8 cellular contexts compared by ENCODE assay signal in the genomic region with DNA sequence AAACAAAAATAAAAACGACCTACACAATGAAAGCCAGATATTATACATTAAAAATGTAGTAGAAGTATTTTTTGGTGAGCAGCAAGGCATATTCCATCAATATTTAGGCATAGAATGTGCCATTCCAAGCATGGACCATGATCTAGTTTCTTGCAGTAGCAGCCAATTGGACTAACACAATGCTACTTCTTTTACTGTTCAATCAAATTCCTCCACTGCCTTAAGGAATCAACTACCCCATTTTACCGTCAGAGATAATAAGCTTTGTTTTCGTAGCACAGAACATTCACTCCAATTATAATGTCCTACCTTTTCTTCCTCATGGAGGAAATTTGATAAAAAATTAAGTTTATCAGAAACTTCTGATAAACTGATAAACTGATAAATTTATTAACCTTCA. TPM values are rescaled to one million over a fixed set of nuclear protein-coding genes. Genes with fewer than 3 reads are reported as not detected.
DNase-seq lines count a peak whose midpoint lies in the region; TF ChIP-seq lines count a peak whose summit lies in the region.

No MANE protein-coding gene starts in this region.

- no peak for DNase-seq in activated CD4-positive, alpha-beta T cell treated with anti-CD3 and anti-CD28 coated beads, Interleukin-2, amount 10 ng/mL, durations not matched to agents 7 days and 5 days
- DNase-seq in activated CD4-positive, alpha-beta T cell treated with anti-CD3 and anti-CD28 coated beads for 4 hours: no peak
- DNase-seq in NCI-H446 (lab: John Stamatoyannopoulos, UW): no peak
- no peak for DNase-seq in NCI-H69 (lab: John Stamatoyannopoulos, UW)
- DNase-seq in NCI-H187 treated with DMSO at 0.1 percent for 48 hours (lab: John Stamatoyannopoulos, UW): no peak

- peak overlapping the region; percentile 22 to 95 for H3K9ac ChIP-seq in stomach smooth muscle (ENCODE audit: low read length in 2 of 2)

- H3K27ac ChIP-seq in stomach smooth muscle (ENCODE audit: low read length): no peak overlapping the region

- H3K4me1 Mint-ChIP-seq in activated CD4-positive, alpha-beta T cell treated with anti-CD3 and anti-CD28 coated beads, Interleukin-2, amount 10 ng/mL, durations not matched to agents 7 days and 5 days: peaks cover 40% of the 10 kb centered on the region

- CTCF ChIA-PET in activated CD4-positive, alpha-beta T cell treated with anti-CD3 and anti-CD28 coated beads, Interleukin-2, amount 10 ng/mL, durations not matched to agents 7 days and 5 days (lab: Charles Lee): interaction anchor here (1.6 kb wide), 1 partner anchor 12 kb away, joined by 10 read pairs; no protein-coding TSS in a partner anchor

- H3K9me3 ChIP-seq in stomach smooth muscle (ENCODE audit: control insufficient read depth in 2 of 2, low read length in 2 of 2): no peaks in the 10 kb centered on the region

- H3K27ac Mint-ChIP-seq in activated CD4-positive, alpha-beta T cell treated with anti-CD3 and anti-CD28 coated beads, Interleukin-2, amount 10 ng/mL, durations not matched to agents 7 days and 5 days: peak overlapping the region; percentile 96

- no peaks in the 10 kb centered on the region for H3K27me3 Mint-ChIP-seq in activated CD4-positive, alpha-beta T cell treated with anti-CD3 and anti-CD28 coated beads, Interleukin-2, amount 10 ng/mL, durations not matched to agents 7 days and 5 days

- TF ChIP-seq CTCF in WI38 (IDR thresholded peaks at IDR 0.05; ENCODE audit: low read depth, low read length): no peak

- H3K4me3 ChIP-seq in WI38 (ENCODE audit: low read depth, low read length): peak overlapping the region; percentile 77
- peak overlapping the region; percentile 65 for H3K4me3 ChIP-seq in iPS-11a (ENCODE audit: low read depth, low read length)
- peak overlapping the region; percentile 78 to 94 for H3K4me3 ChIP-seq in stomach smooth muscle (ENCODE audit: low read length in 2 of 2)

- no peaks in the 10 kb centered on the region for H3K36me3 ChIP-seq in stomach smooth muscle (ENCODE audit: control insufficient read depth in 2 of 2, insufficient read depth in 2 of 2, low read length in 2 of 2)

- H3K36me3 Mint-ChIP-seq in activated CD4-positive, alpha-beta T cell treated with anti-CD3 and anti-CD28 coated beads, Interleukin-2, amount 10 ng/mL, durations not matched to agents 7 days and 5 days (ENCODE audit: low read depth): peaks cover 26% of the 10 kb centered on the region

- H3K9me3 Mint-ChIP-seq in activated CD4-positive, alpha-beta T cell treated with anti-CD3 and anti-CD28 coated beads, Interleukin-2, amount 10 ng/mL, durations not matched to agents 7 days and 5 days: no peaks in the 10 kb centered on the region

- POLR2A ChIA-PET in activated CD4-positive, alpha-beta T cell treated with anti-CD3 and anti-CD28 coated beads, Interleukin-2, amount 10 ng/mL, durations not matched to agents 7 days and 5 days (lab: Charles Lee): interaction anchor here (0.7 kb wide), 1 partner anchor 12 kb away, joined by 3 read pairs; no protein-coding TSS in a partner anchor

- H3K4me3 Mint-ChIP-seq in activated CD4-positive, alpha-beta T cell treated with anti-CD3 and anti-CD28 coated beads, Interleukin-2, amount 10 ng/mL, durations not matched to agents 7 days and 5 days: peak overlapping the region; percentile 90

- peaks cover 2% of the 10 kb centered on the region for H3K4me1 ChIP-seq in stomach smooth muscle (ENCODE audit: control insufficient read depth, insufficient read depth, low read length)

- H3K27me3 ChIP-seq in stomach smooth muscle (ENCODE audit: control insufficient read depth in 1 of 2, insufficient read depth in 2 of 2, low read length in 2 of 2): no peaks in the 10 kb centered on the region

RNA-seq across cellular contexts. Expression of gene LATS1, which starts 1.3 kb away (rescaled TPM):
- 10 to 100 TPM; 34.9 to 37.3 TPM for total RNA-seq in activated CD4-positive, alpha-beta T cell treated with anti-CD3 and anti-CD28 coated beads, Interleukin-2, amount 10 ng/mL, durations not matched to agents 7 days and 5 days

RNA-seq across cellular contexts. Expression of gene NUP43, which starts 29.7 kb away (rescaled TPM):
- total RNA-seq in activated CD4-positive, alpha-beta T cell treated with anti-CD3 and anti-CD28 coated beads, Interleukin-2, amount 10 ng/mL, durations not matched to agents 7 days and 5 days: 10 to 100 TPM; 59.9 to 74.6 TPM

RNA-seq across cellular contexts. Expression of gene PCMT1, which starts 33.0 kb away (rescaled TPM):
- total RNA-seq in activated CD4-positive, alpha-beta T cell treated with anti-CD3 and anti-CD28 coated beads, Interleukin-2, amount 10 ng/mL, durations not matched to agents 7 days and 5 days: 10 to 100 TPM; 86.2 to 93.9 TPM
